Comparison of ENCODE assay signal across 20 cellular contexts in the genomic region with DNA sequence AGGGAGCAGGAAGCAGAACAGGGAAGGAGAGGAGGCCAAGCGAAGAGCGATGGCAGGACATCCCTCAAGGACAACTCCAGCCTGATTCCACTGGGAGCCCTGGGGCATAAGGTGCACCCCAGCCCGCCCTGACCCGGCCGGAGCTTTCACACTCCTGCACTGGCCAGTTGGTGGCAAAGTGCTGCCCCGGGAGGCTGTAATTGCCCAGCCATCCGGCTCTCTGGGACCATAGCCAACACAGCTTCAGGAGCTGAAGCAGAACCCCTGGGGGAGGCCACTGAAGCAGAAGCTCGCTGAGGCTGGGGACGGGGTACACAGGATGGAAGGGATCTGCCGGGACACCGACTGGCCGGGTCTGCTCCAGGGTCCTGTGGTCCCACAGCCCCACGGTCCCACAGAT. TPM values are rescaled to one million over a fixed set of nuclear protein-coding genes. Genes with fewer than 3 reads are reported as not detected.
"Had no signal": no experiment of that assay in that cellular context is flagged by ENCODE, and none has a peak within 500 bp of the region (broad histone marks: within the 10 kb centered on the region; RNA-seq: fewer than 3 reads in every experiment).

No MANE protein-coding gene starts in this region.

- H3K4me1 Mint-ChIP-seq: activated CD4-positive, alpha-beta T cell treated with anti-CD3 and anti-CD28 coated beads, Interleukin-2, amount 10 ng/mL, durations not matched to agents 24 days and 14 days; nephron progenitor cell; stimulated activated memory B cell treated with anti-CD40 and anti-IgM and Interleukin-4, amounts not matched to agents 10 μg/mL and 1 μg/mL and 100 μg/mL, for 72 hours had no signal

- H3K36me3 Mint-ChIP-seq: stimulated activated memory B cell treated with anti-CD40 and anti-IgM and Interleukin-4, amounts not matched to agents 10 μg/mL and 1 μg/mL and 100 μg/mL, for 72 hours had no signal

- H3K4me3 ChIP-seq: body of pancreas, cardiac muscle cell, heart left ventricle, mucosa of descending colon, stomach, uterus had no signal

- DNase-seq: activated CD4-positive, alpha-beta memory T cell treated with anti-CD3 and anti-CD28 coated beads, Interleukin-2, amount 10 ng/mL, durations not matched to agents 7 days and 5 days; activated CD4-positive, alpha-beta T cell treated with anti-CD3 and anti-CD28 coated beads, Interleukin-2, amount 10 ng/mL, durations not matched to agents 24 days and 14 days; activated effector memory CD4-positive, alpha-beta T cell treated with anti-CD3 and anti-CD28 coated beads, Interleukin-2, amount 50 U/mL, for 16 hours; activated naive CD4-positive, alpha-beta T cell treated with anti-CD3 and anti-CD28 coated beads, Interleukin-2, amount 50 U/mL, for 16 hours; activated T-cell treated with anti-CD3 and anti-CD28 coated beads for 4 hours; body of pancreas; cortex of kidney; heart left ventricle; left cardiac atrium; mesenchymal stem cell; nephron progenitor cell; small intestine; stomach; trophoblast cell; uterus had no signal

- H3K4me3 Mint-ChIP-seq: activated CD4-positive, alpha-beta memory T cell treated with anti-CD3 and anti-CD28 coated beads, Interleukin-2, amount 10 ng/mL, durations not matched to agents 7 days and 5 days; activated CD4-positive, alpha-beta T cell treated with anti-CD3 and anti-CD28 coated beads, Interleukin-2, amount 10 ng/mL, durations not matched to agents 24 days and 14 days; nephron progenitor cell; stimulated activated memory B cell treated with anti-CD40 and anti-IgM and Interleukin-4, amounts not matched to agents 10 μg/mL and 1 μg/mL and 100 μg/mL, for 72 hours had no signal

- H3K9me3 ChIP-seq: body of pancreas, mucosa of descending colon, uterus had no signal

- H3K4me1 ChIP-seq: body of pancreas, heart left ventricle, stomach, uterus had no signal

- H3K27ac Mint-ChIP-seq: activated CD4-positive, alpha-beta memory T cell treated with anti-CD3 and anti-CD28 coated beads, Interleukin-2, amount 10 ng/mL, durations not matched to agents 7 days and 5 days; activated CD4-positive, alpha-beta T cell treated with anti-CD3 and anti-CD28 coated beads, Interleukin-2, amount 10 ng/mL, durations not matched to agents 24 days and 14 days; nephron progenitor cell; stimulated activated memory B cell treated with anti-CD40 and anti-IgM and Interleukin-4, amounts not matched to agents 10 μg/mL and 1 μg/mL and 100 μg/mL, for 72 hours had no signal

- H3K9me3 Mint-ChIP-seq: activated CD4-positive, alpha-beta memory T cell treated with anti-CD3 and anti-CD28 coated beads, Interleukin-2, amount 10 ng/mL, durations not matched to agents 7 days and 5 days; activated CD4-positive, alpha-beta T cell treated with anti-CD3 and anti-CD28 coated beads, Interleukin-2, amount 10 ng/mL, durations not matched to agents 24 days and 14 days had no signal

- H3K36me3 ChIP-seq: cardiac muscle cell, heart left ventricle, stomach, uterus had no signal

- ATAC-seq: body of pancreas; heart left ventricle; left cardiac atrium; mucosa of descending colon; sciatic nerve; stimulated activated memory B cell treated with anti-CD40 and anti-IgM and Interleukin-4, amounts not matched to agents 10 μg/mL and 1 μg/mL and 100 μg/mL, for 72 hours had no signal

- H3K27me3 ChIP-seq: body of pancreas, uterus had no signal

- H3K27ac ChIP-seq: body of pancreas, cardiac muscle cell, heart left ventricle, stomach, uterus had no signal

RNA-seq across cellular contexts. Expression of gene BEGAIN, which starts 41.9 kb away (rescaled TPM):
- total RNA-seq: cardiac muscle cell, fibroblast of villous mesenchyme had no signal
- polyA plus RNA-seq: cardiac muscle cell had no signal
